8 cellular contexts compared by ENCODE assay signal in genomic region chr12:94263011-94263786, GRCh38.
DNase-seq lines count a peak whose midpoint lies in the region; ATAC-seq and TF ChIP-seq lines count a peak whose summit lies in the region.

No MANE protein-coding gene starts in this region.

- no peaks in the 10 kb centered on the region for H3K4me1 ChIP-seq in right lobe of liver

- H3K27me3 Mint-ChIP-seq in Calu3 (ENCODE audit: unreplicated experiment): no peaks in the 10 kb centered on the region
- peaks cover 1% of the 10 kb centered on the region for H3K27me3 Mint-ChIP-seq in HFFc6 (ENCODE audit: insufficient read depth)
- H3K27me3 Mint-ChIP-seq in osteocyte (ENCODE audit: unreplicated experiment): peaks cover 9% of the 10 kb centered on the region

- TF ChIP-seq CTCF in Calu3 (IDR thresholded peaks at IDR 0.05; ENCODE audit: unreplicated experiment) (no peak), HFFc6 (IDR thresholded peaks at IDR 0.05) (no peak), right lobe of liver (IDR thresholded peaks at IDR 0.05) (no peak), osteocyte (IDR thresholded peaks at IDR 0.05) (no peak)

- CTCF ChIA-PET in Calu3 (lab: Charles Lee): interaction anchor here (0.9 kb wide), 1 partner anchor 9 kb away, joined by 7 read pairs; no protein-coding TSS in a partner anchor

- peak; percentile 20 to 46 (median 32) for ATAC-seq in right lobe of liver

- peak overlapping the region in 1 of 3 donors; percentile 22 for H3K4me3 ChIP-seq in right lobe of liver

- no peak for TF ChIP-seq POLR2A in right lobe of liver (IDR thresholded peaks at IDR 0.05)

- peak overlapping the region; percentile 1 to 56 (median 51) for H3K27ac ChIP-seq in right lobe of liver

- DNase-seq in Calu3: no peak
- no peak for DNase-seq in HFFc6
- peak; percentile 35 for DNase-seq in SIG-M5 (lab: John Stamatoyannopoulos, UW)
- DNase-seq in activated naive CD4-positive, alpha-beta T cell treated with anti-CD3 and anti-CD28 coated beads, Interleukin-2, amount 50 U/mL, for 16 hours: peak; percentile 64
- DNase-seq in right lobe of liver: no peak
- DNase-seq in stimulated activated CD8-positive, alpha-beta memory T cell treated with anti-CD3 and anti-CD28 coated beads, Interleukin-4, amount 100 ng/mL, for 24 hours (ENCODE audit: low read depth): peak; percentile 57
- DNase-seq in RPMI8226: no peak
- no peak for DNase-seq in osteocyte (ENCODE audit: extremely low spot score, unreplicated experiment)

- peak overlapping the region; percentile 85 for H3K27ac Mint-ChIP-seq in Calu3 (ENCODE audit: unreplicated experiment)
- no peak overlapping the region for H3K27ac Mint-ChIP-seq in HFFc6
- no peak overlapping the region for H3K27ac Mint-ChIP-seq in osteocyte (ENCODE audit: unreplicated experiment)

- H3K36me3 Mint-ChIP-seq in Calu3 (ENCODE audit: insufficient read depth, unreplicated experiment) (peaks cover 8% of the 10 kb centered on the region), HFFc6 (ENCODE audit: low read depth) (no peaks in the 10 kb centered on the region), osteocyte (ENCODE audit: unreplicated experiment) (no peaks in the 10 kb centered on the region)

- H3K4me3 Mint-ChIP-seq in Calu3 (ENCODE audit: low read depth, unreplicated experiment) (peak overlapping the region; percentile 74), HFFc6 (peak overlapping the region; percentile 93), osteocyte (ENCODE audit: unreplicated experiment) (no peak overlapping the region)

- intact Hi-C loops in Calu3 (cut with micrococcal nuclease; ENCODE audit: unreplicated experiment) (no loop called here), right lobe of liver (cut with DNase I) (no loop called here)

- no peaks in the 10 kb centered on the region for H3K4me1 Mint-ChIP-seq in Calu3 (ENCODE audit: low read depth, unreplicated experiment)
- H3K4me1 Mint-ChIP-seq in HFFc6 (ENCODE audit: low read depth): peaks cover 57% of the 10 kb centered on the region
- peaks cover 34% of the 10 kb centered on the region for H3K4me1 Mint-ChIP-seq in osteocyte (ENCODE audit: unreplicated experiment)

- no peaks in the 10 kb centered on the region for H3K27me3 ChIP-seq in right lobe of liver

- no peaks in the 10 kb centered on the region for H3K36me3 ChIP-seq in right lobe of liver

- WGBS in right lobe of liver (ENCODE audit: insufficient coverage, low coverage, low lambda C conversion rate, missing lambda C conversion rate): 57% methylated on average over 2 of the region's 14 CpGs

- H3K9me3 Mint-ChIP-seq in Calu3 (ENCODE audit: low read depth, unreplicated experiment): no peaks in the 10 kb centered on the region
- no peaks in the 10 kb centered on the region for H3K9me3 Mint-ChIP-seq in HFFc6
- H3K9me3 Mint-ChIP-seq in osteocyte (ENCODE audit: unreplicated experiment): no peaks in the 10 kb centered on the region

- no peaks in the 10 kb centered on the region for H3K9me3 ChIP-seq in right lobe of liver

- BruUV-seq in Calu3 (replicated peaks; lab: Mats Ljungman, UMichigan): no TSS peak

Comparison
In these comparisons a context has a peak if more than half of its experiments do, and no peak if none do; other contexts are left out.
1. DNase-seq: peak in SIG-M5 (single experiment), activated naive CD4-positive, alpha-beta T cell treated with anti-CD3 and anti-CD28 coated beads, Interleukin-2, amount 50 U/mL, for 16 hours (single experiment) and stimulated activated CD8-positive, alpha-beta memory T cell treated with anti-CD3 and anti-CD28 coated beads, Interleukin-4, amount 100 ng/mL, for 24 hours (single experiment); none in Calu3 (single experiment), HFFc6 (single experiment), right lobe of liver (0 of 3), RPMI8226 (single experiment) and osteocyte (single experiment).